11 cellular contexts compared by ENCODE assay signal in the genomic region with DNA sequence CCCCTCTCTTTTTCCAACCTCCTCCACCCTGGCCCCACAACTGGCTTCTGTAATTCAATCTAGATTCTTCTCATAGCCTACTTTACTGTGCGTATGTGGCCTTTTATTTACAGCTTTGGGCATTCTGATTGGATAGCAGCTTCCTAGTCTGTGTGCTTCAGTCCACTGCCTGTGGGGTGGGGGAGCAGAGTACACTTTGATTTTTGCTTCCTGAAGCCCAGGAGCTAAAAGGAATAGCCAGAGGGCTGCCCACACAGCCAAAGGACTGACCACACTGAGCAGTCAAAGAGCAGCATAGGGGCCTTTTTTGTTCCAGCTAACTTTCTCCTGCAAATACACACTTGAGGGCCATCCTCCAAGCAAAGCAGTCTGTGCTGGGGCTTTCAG. TPM values are rescaled to one million over a fixed set of nuclear protein-coding genes. Genes with fewer than 3 reads are reported as not detected.
DNase-seq lines count a peak whose midpoint lies in the region; ATAC-seq, FAIRE-seq and TF ChIP-seq lines count a peak whose summit lies in the region.
"Had no signal": no experiment of that assay in that cellular context is flagged by ENCODE, and none has a peak within 500 bp of the region (broad histone marks: within the 10 kb centered on the region; RNA-seq: fewer than 3 reads in every experiment).

No MANE protein-coding gene starts in this region.

- in situ Hi-C loops in ACHN (cut with HindIII; ENCODE audit: low pct_ligation_motif_present, low pct_unique_long_range_greater_than_20kb, low sequenced_read_pairs): no loop called here

- intact Hi-C loops in heart right ventricle (cut with DNase I) (no loop called here), Right ventricle myocardium superior (cut with DNase I) (no loop called here)
- intact Hi-C loops in activated CD4-positive, alpha-beta memory T cell treated with anti-CD3 and anti-CD28 coated beads for 36 hours (cut with micrococcal nuclease): no loop called here

- DNase-seq in heart right ventricle (no peak), Right ventricle myocardium superior (no peak), glomerular visceral epithelial cell (ENCODE audit: extremely low spot score) (peak; percentile 40), ACHN (no peak), GM12891 (ENCODE audit: insufficient read length, low spot score) (no peak)
- DNase-seq in activated CD4-positive, alpha-beta memory T cell treated with anti-CD3 and anti-CD28 coated beads for 36 hours: no peak
- no peak for DNase-seq in stimulated activated CD4-positive, alpha-beta T cell treated with anti-CD3 and anti-CD28 coated beads, Interleukin-4, amount 100 ng/mL, for 4 hours
- DNase-seq: NCI-H187 had no signal

- H3K4me1 ChIP-seq in heart right ventricle (peaks cover 31 to 86% (median 72%) of the 10 kb centered on the region in 9 donors), parathyroid adenoma (peaks cover 20% of the 10 kb centered on the region)

- TF ChIP-seq CTCF in heart right ventricle (IDR thresholded peaks at IDR 0.05): no peak
- no peak for TF ChIP-seq CTCF in parathyroid adenoma (IDR thresholded peaks at IDR 0.05)

- H2AFZ ChIP-seq in parathyroid adenoma: no peak overlapping the region

- 51 to 52% methylated on average over 1 of the region's 1 CpG for WGBS in heart right ventricle, 2 donors

- H3K36me3 Mint-ChIP-seq in activated CD4-positive, alpha-beta memory T cell treated with anti-CD3 and anti-CD28 coated beads for 36 hours: no peaks in the 10 kb centered on the region
- H3K36me3 Mint-ChIP-seq: brain had no signal

- H3K27me3 ChIP-seq in heart right ventricle: no peaks in the 10 kb centered on the region
- H3K27me3 ChIP-seq in parathyroid adenoma (ENCODE audit: control insufficient read depth, insufficient read depth, low read length): no peaks in the 10 kb centered on the region

- POLR2A ChIA-PET in activated CD4-positive, alpha-beta memory T cell treated with anti-CD3 and anti-CD28 coated beads for 36 hours (lab: Charles Lee): no interaction called here

- H3K9me3 ChIP-seq in heart right ventricle (no peaks in the 10 kb centered on the region), parathyroid adenoma (ENCODE audit: control insufficient read depth, low read length) (no peaks in the 10 kb centered on the region)

- H3K36me3 ChIP-seq in heart right ventricle (no peaks in the 10 kb centered on the region), parathyroid adenoma (ENCODE audit: control insufficient read depth, insufficient read depth, low read length) (no peaks in the 10 kb centered on the region)

- ATAC-seq in heart right ventricle: peak in 4 of 8 donors; percentile 5 to 21 (median 14)
- ATAC-seq in Right ventricle myocardium superior (ENCODE audit: poor library complexity): no peak

- H3K27ac Mint-ChIP-seq in activated CD4-positive, alpha-beta memory T cell treated with anti-CD3 and anti-CD28 coated beads for 36 hours: no peak overlapping the region
- H3K27ac Mint-ChIP-seq: T-helper 2 cell treated with Interferon-gamma antibody and Interleukin-4, amounts not matched to agents 5 μg/mL and 100 μg/mL, for 36 hours had no signal

- peaks cover 5% of the 10 kb centered on the region for H3K79me2 ChIP-seq in parathyroid adenoma

- no peak overlapping the region for H3K9ac ChIP-seq in parathyroid adenoma

- H3K27ac ChIP-seq in heart right ventricle (peak overlapping the region in 9 of 10 donors; percentile 68 to 91 (median 79)), parathyroid adenoma (peak overlapping the region; percentile 78)

- no peak overlapping the region for H3K4me3 Mint-ChIP-seq in activated CD4-positive, alpha-beta memory T cell treated with anti-CD3 and anti-CD28 coated beads for 36 hours
- H3K4me3 Mint-ChIP-seq: T-helper 2 cell treated with Interferon-gamma antibody and Interleukin-4, amounts not matched to agents 5 μg/mL and 100 μg/mL, for 36 hours had no signal

- no peaks in the 10 kb centered on the region for H3K27me3 Mint-ChIP-seq in activated CD4-positive, alpha-beta memory T cell treated with anti-CD3 and anti-CD28 coated beads for 36 hours
- H3K27me3 Mint-ChIP-seq: brain had no signal

- H3K4me3 ChIP-seq in heart right ventricle (no peak overlapping the region), parathyroid adenoma (ENCODE audit: low read depth, low read length) (no peak overlapping the region)

- H3K4me2 ChIP-seq in parathyroid adenoma (ENCODE audit: low read length): no peak overlapping the region

- no peak for FAIRE-seq in GM12891 (lab: Jason Lieb, UNC)

- H3K9me3 Mint-ChIP-seq in activated CD4-positive, alpha-beta memory T cell treated with anti-CD3 and anti-CD28 coated beads for 36 hours: no peaks in the 10 kb centered on the region
- H3K9me3 Mint-ChIP-seq: brain; T-helper 2 cell treated with Interferon-gamma antibody and Interleukin-4, amounts not matched to agents 5 μg/mL and 100 μg/mL, for 36 hours had no signal

- no peaks in the 10 kb centered on the region for H3K4me1 Mint-ChIP-seq in activated CD4-positive, alpha-beta memory T cell treated with anti-CD3 and anti-CD28 coated beads for 36 hours (ENCODE audit: low read depth)

- CTCF ChIA-PET in activated CD4-positive, alpha-beta memory T cell treated with anti-CD3 and anti-CD28 coated beads for 36 hours (lab: Charles Lee): interaction anchor here (4.6 kb wide), 1 partner anchor 33 kb away, joined by 20 read pairs; no protein-coding TSS in a partner anchor

- no peak for TF ChIP-seq POLR2A in GM12891 (IDR thresholded peaks at IDR 0.05; ENCODE audit: low read depth, low read length)

TF ChIP-seq in GM12891, 5 proteins besides CTCF, POLR2A, EP300 and RAD21:
- TF ChIP-seq POU2F2 (IDR thresholded peaks at IDR 0.05; ENCODE audit: low read depth, low read length) (no peak), TAF1 (IDR thresholded peaks at IDR 0.05; ENCODE audit: low read depth, low read length) (no peak), POLR2AphosphoS5 (IDR thresholded peaks at IDR 0.05; ENCODE audit: low read depth, low read length) (no peak), PAX5 (IDR thresholded peaks at IDR 0.05; ENCODE audit: insufficient read depth, low read length, severe bottlenecking) (no peak), SPI1 (IDR thresholded peaks at IDR 0.05; ENCODE audit: low read depth, low read length) (no peak)
TF ChIP-seq in GM12891: peak in this region for 0.

RNA-seq across cellular contexts. Expression of a gene that starts 30.5 kb away (rescaled TPM):
- 10 to 100 TPM; 22.1 to 34.9 (median 28.2) TPM for total RNA-seq in heart right ventricle
- 10 to 100 TPM; 22.5 to 32.7 TPM for polyA plus RNA-seq in heart right ventricle
- total RNA-seq in Right ventricle myocardium superior: 25.7 TPM
- total RNA-seq in activated CD4-positive, alpha-beta memory T cell treated with anti-CD3 and anti-CD28 coated beads for 36 hours: 1 to 10 TPM; 2.7 to 3.0 TPM
- polyA plus RNA-seq in GM12891 (2012; ENCODE audit: low read depth, missing spikeins): 0.09 TPM
